ENCODE assay signal across 26 cellular contexts in the genomic region with DNA sequence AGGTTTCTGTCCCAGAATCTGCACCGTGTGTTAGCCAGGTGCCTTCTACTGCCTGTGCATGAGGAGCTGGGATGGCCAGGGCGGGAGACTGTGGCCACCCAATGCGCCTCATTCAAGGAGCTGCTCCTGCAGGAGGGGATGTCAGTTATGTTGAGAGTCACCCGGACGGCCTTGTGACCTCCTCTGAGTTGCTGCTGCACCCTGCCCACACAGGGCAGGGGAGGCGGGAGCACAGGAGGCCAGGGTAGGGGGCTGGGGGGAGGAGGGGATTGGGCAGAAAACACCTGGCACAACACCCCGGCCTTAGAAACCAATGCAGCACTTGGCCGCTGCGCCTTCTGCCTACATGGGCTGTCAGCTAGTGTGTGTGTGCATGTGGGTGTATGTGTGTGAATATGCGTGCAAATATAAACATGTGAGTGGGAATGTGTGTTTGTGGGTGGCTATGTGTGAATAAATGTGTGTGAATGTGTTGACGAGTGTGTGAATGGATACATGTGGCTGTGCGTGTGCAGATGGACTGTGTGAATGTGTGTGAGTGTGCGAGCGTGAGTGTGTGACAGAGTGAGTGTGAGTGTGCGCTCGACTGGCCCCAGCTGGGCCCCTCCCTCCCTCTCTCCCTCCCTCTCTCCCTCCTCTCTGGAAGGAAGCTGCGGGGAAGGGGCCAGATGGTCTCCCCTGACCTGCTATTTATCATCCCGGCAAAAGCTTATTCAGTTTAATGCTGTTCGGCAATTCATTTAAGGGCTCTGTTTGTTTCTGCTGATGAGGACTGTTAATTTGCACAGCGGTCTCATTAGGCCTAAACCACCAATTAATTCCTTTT.
DNase-seq lines count a peak whose midpoint lies in the region; FAIRE-seq and TF ChIP-seq lines count a peak whose summit lies in the region.
"Had no signal": no experiment of that assay in that cellular context is flagged by ENCODE, and none has a peak within 500 bp of the region (broad histone marks: within the 10 kb centered on the region; RNA-seq: fewer than 3 reads in every experiment).

No MANE protein-coding gene starts in this region.

- H3K79me2 ChIP-seq in OCI-LY1 (ENCODE audit: insufficient read depth, low read length) (no peaks in the 10 kb centered on the region), neural progenitor cell (ENCODE audit: low read depth) (no peaks in the 10 kb centered on the region)

- peak overlapping the region; percentile 31 for H3K4me3 ChIP-seq in OCI-LY1 (ENCODE audit: low read depth, low read length, poor library complexity, severe bottlenecking)
- H3K4me3 ChIP-seq in neural progenitor cell = no peak overlapping the region
- H3K4me3 ChIP-seq in breast epithelium = no peak overlapping the region
- no peak overlapping the region for H3K4me3 ChIP-seq in small intestine (ENCODE audit: low read depth in 1 of 2, low read length in 2 of 2)
- H3K4me3 ChIP-seq: gastrocnemius medialis, stomach, thyroid gland had no signal

- H3K36me3 Mint-ChIP-seq in neural progenitor cell = no peaks in the 10 kb centered on the region
- H3K36me3 Mint-ChIP-seq: CD8-positive, alpha-beta memory T cell; mesothelial cell of epicardium; naive B cell had no signal

- H3K27me3 Mint-ChIP-seq in neural progenitor cell (ENCODE audit: insufficient read depth, low read depth) = peaks cover 14% of the 10 kb centered on the region

- no peak overlapping the region for H3K27ac Mint-ChIP-seq in neural progenitor cell
- H3K27ac Mint-ChIP-seq: CD8-positive, alpha-beta memory T cell; mesothelial cell of epicardium had no signal

- intact Hi-C loops in breast epithelium (cut with DNase I; ENCODE audit: low total_unique reads) = no loop called here

- H3K9me3 Mint-ChIP-seq in neural progenitor cell = no peaks in the 10 kb centered on the region
- H3K9me3 Mint-ChIP-seq: CD8-positive, alpha-beta memory T cell; mesothelial cell of epicardium had no signal

- no peak overlapping the region for H2AFZ ChIP-seq in OCI-LY1 (ENCODE audit: low read length)
- H2AFZ ChIP-seq in neural progenitor cell (replicated peaks) = no peak overlapping the region

- FAIRE-seq in small intestine (lab: Jason Lieb, UNC) = no peak
- FAIRE-seq: endometrium had no signal

- no peak for TF ChIP-seq POLR2A in breast epithelium (IDR thresholded peaks at IDR 0.05)

- H3K4me1 Mint-ChIP-seq in neural progenitor cell = peaks cover 26% of the 10 kb centered on the region
- H3K4me1 Mint-ChIP-seq: CD8-positive, alpha-beta memory T cell had no signal

- no peaks in the 10 kb centered on the region for H3F3A ChIP-seq in OCI-LY1 (ENCODE audit: insufficient read depth, low read length)
- H3F3A ChIP-seq in neural progenitor cell (ENCODE audit: low read depth) = peaks cover 26% of the 10 kb centered on the region

- H3K4me1 ChIP-seq in OCI-LY1 (ENCODE audit: insufficient read depth, low read length, severe bottlenecking) (peaks cover 87% of the 10 kb centered on the region), neural progenitor cell (peaks cover 37% of the 10 kb centered on the region), breast epithelium (no peaks in the 10 kb centered on the region), small intestine (ENCODE audit: control insufficient read depth in 2 of 2, insufficient read depth in 1 of 2, low read depth in 1 of 2, low read length in 1 of 2) (no peaks in the 10 kb centered on the region)
- H3K4me1 ChIP-seq: gastrocnemius medialis, stomach, thyroid gland had no signal

- H4K20me1 ChIP-seq in OCI-LY1 (ENCODE audit: insufficient read depth, low read length) (no peaks in the 10 kb centered on the region), neural progenitor cell (ENCODE audit: low read depth) (no peaks in the 10 kb centered on the region)

- no peaks in the 10 kb centered on the region for H3K36me3 ChIP-seq in OCI-LY1 (ENCODE audit: insufficient read depth, low read length)
- H3K36me3 ChIP-seq in neural progenitor cell = no peaks in the 10 kb centered on the region
- H3K36me3 ChIP-seq in breast epithelium = no peaks in the 10 kb centered on the region
- H3K36me3 ChIP-seq in small intestine (ENCODE audit: control insufficient read depth in 2 of 2, insufficient read depth in 2 of 2, low read length in 2 of 2) = no peaks in the 10 kb centered on the region
- H3K36me3 ChIP-seq: BE2C, gastrocnemius medialis, stomach, thyroid gland had no signal

- peak; percentile 51 for DNase-seq in D341Med (ENCODE audit: low spot score)
- DNase-seq in NCI-H1417 (lab: John Stamatoyannopoulos, UW) = peak in 2 of 3 experiments; percentile 80 to 93
- DNase-seq in neural progenitor cell (ENCODE audit: low spot score) = peak; percentile 33
- DNase-seq in breast epithelium (ENCODE audit: low spot score in 2 of 2) = no peak
- DNase-seq in hypothalamus (lab: John Stamatoyannopoulos, UW) = no peak
- no peak for DNase-seq in small intestine
- DNase-seq: activated CD4-positive, alpha-beta T cell treated with anti-CD3 and anti-CD28 coated beads for 4 hours; activated CD8-positive, alpha-beta memory T cell treated with anti-CD3 and anti-CD28 coated beads for 24 hours; activated T-cell treated with anti-CD3 and anti-CD28 coated beads, Interleukin-2, amount 50 U/mL, for 1 hour; BE2C; CD8-positive, alpha-beta memory T cell; cerebellar nuclear complex; gastrocnemius medialis; GDM1; hippocampal formation; left ventricle myocardium superior; naive B cell; NCI-H1436 treated with DMSO at 0.1 percent for 48 hours; occipital lobe; OCI-M1; stomach; thyroid gland had no signal

- H3K9ac ChIP-seq in OCI-LY1 (ENCODE audit: low read length) = peak overlapping the region; percentile 52
- H3K9ac ChIP-seq in neural progenitor cell = no peak overlapping the region
- H3K9ac ChIP-seq: KMS-11 had no signal

- no peaks in the 10 kb centered on the region for H3K9me2 ChIP-seq in OCI-LY1 (ENCODE audit: low read depth, low read length)

- H3K27me3 ChIP-seq in OCI-LY1 (ENCODE audit: insufficient read depth, low read length) (no peaks in the 10 kb centered on the region), neural progenitor cell (no peaks in the 10 kb centered on the region), breast epithelium (no peaks in the 10 kb centered on the region), small intestine (ENCODE audit: control insufficient read depth in 2 of 2, insufficient read depth in 2 of 2, low read length in 2 of 2) (no peaks in the 10 kb centered on the region)
- H3K27me3 ChIP-seq: BE2C, thyroid gland had no signal

- no peak overlapping the region for H3K4me3 Mint-ChIP-seq in neural progenitor cell
- H3K4me3 Mint-ChIP-seq: CD8-positive, alpha-beta memory T cell; mesothelial cell of epicardium had no signal

- TF ChIP-seq CTCF in OCI-LY1 (IDR thresholded peaks at IDR 0.05; ENCODE audit: low read length) = no peak
- TF ChIP-seq CTCF in neural progenitor cell (IDR thresholded peaks at IDR 0.05) = no peak
- no peak for TF ChIP-seq CTCF in breast epithelium (IDR thresholded peaks at IDR 0.05)

- H3K4me2 ChIP-seq in OCI-LY1 (ENCODE audit: low read length) (peak overlapping the region; percentile 61), neural progenitor cell (peak overlapping the region; percentile 60)
- H3K4me2 ChIP-seq: KMS-11 had no signal

- H3K27ac ChIP-seq in OCI-LY1 (ENCODE audit: low read depth, low read length, poor library complexity, severe bottlenecking) = peak overlapping the region; percentile 94
- no peak overlapping the region for H3K27ac ChIP-seq in neural progenitor cell
- H3K27ac ChIP-seq in breast epithelium = no peak overlapping the region
- H3K27ac ChIP-seq in small intestine (ENCODE audit: low read depth in 1 of 2, low read length in 1 of 2) = no peak overlapping the region
- H3K27ac ChIP-seq: gastrocnemius medialis, KMS-11, stomach, thyroid gland had no signal

- H3K9me3 ChIP-seq in OCI-LY1 (ENCODE audit: low read length) = no peaks in the 10 kb centered on the region
- H3K9me3 ChIP-seq in neural progenitor cell (ENCODE audit: low read depth) = no peaks in the 10 kb centered on the region
- no peaks in the 10 kb centered on the region for H3K9me3 ChIP-seq in breast epithelium
- H3K9me3 ChIP-seq in small intestine (ENCODE audit: control insufficient read depth, low read depth) = no peaks in the 10 kb centered on the region
- H3K9me3 ChIP-seq: BE2C, gastrocnemius medialis, thyroid gland had no signal

- WGBS in small intestine, 3 donors = 69 to 87% (median 80%) methylated on average over 20 of the region's 20 CpGs

Comparison
In these comparisons a context has a peak if more than half of its experiments do, and no peak if none do; other contexts are left out.
1. DNase-seq: peak in D341Med (single experiment), NCI-H1417 (2 of 3) and neural progenitor cell (single experiment); none in breast epithelium (0 of 2), hypothalamus (0 of 51) and small intestine (single experiment).